1 cellular context compared by ENCODE assay signal in the genomic region with DNA sequence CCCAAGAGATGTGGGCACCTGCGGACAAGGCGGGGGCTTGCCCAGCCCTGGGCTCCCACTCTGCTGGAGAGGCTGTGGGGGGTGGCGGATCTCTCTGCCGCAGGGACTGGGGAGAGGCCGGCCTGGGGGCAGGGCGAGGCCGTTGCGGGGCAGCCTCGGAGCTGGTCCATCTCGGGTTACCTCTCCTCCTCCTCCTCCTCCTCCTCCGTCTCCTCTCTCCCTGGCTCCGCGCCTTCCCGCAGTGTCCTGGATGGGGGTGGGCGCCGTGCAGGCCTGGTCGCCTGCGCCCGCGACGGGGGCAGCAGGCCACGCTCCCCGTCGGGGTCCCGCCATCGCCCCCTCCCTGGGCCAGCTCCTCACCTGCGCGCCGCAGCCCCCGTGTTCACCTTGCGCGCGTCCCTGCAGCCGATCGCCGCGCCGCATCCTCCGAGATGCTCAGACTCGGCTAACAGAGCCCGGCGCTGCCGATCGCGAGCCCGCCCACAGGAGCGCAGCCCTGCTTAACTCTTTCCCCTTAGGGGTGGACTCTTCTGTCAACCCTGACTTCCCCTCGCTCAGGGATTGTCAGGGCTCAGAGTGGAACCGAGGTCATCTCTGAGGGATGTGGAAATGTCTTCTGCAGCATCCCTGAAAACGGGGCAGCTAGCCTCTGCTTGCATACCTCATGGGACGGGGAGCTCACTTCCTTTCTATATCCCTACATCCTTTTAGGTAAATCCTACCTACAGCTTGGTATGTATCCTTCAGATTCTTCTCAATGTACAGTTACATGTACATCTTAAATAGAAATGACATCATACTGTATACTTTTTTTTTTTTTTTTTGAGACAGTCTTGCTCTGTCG.
TF ChIP-seq lines count a peak whose summit lies in the region.

A gene (minus strand): TSS at position 447 of the 844 bp plus-strand sequence. CDS start 2,293 bp downstream, outside the sequence.

TF ChIP-seq in WTC11, 78 proteins besides CTCF, POLR2A, EP300 and RAD21 (continued from another document):
- TF ChIP-seq, protein P1, sequence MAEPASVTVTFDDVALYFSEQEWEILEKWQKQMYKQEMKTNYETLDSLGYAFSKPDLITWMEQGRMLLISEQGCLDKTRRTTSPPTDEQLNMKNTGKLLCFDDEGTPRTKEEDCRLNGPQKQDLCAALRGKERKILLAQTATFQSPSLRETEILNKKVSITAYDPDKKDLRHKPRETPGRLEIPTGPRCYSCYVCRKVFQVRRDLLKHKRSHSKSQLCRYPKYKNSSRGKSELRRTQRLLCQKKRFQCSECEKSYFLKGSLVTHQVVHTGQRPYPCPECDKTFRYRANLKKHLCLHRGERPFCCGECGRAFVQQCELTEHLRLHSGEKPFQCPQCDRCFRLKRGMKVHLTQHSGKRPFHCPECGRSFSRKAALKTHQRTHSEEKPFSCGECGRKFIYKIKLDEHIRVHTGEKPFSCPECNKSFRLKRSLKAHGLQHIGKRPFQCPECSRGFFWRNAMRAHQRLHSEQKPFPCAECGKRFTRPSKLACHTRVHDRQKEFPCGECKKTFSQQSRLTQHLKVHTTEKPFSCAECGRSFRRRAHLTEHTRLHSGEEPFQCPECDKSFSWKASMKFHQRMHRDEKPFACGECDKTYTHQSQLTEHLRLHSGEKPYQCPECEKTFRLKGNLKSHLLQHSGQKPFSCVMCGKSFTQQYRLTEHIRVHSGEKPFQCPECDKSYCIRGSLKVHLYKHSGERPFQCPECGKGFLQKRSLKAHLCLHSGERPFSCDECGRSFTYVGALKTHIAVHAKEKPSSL (CRISPR knock-in tag; conservative IDR thresholded peaks at IDR 0.05) = no peak
- TF ChIP-seq, protein P2, sequence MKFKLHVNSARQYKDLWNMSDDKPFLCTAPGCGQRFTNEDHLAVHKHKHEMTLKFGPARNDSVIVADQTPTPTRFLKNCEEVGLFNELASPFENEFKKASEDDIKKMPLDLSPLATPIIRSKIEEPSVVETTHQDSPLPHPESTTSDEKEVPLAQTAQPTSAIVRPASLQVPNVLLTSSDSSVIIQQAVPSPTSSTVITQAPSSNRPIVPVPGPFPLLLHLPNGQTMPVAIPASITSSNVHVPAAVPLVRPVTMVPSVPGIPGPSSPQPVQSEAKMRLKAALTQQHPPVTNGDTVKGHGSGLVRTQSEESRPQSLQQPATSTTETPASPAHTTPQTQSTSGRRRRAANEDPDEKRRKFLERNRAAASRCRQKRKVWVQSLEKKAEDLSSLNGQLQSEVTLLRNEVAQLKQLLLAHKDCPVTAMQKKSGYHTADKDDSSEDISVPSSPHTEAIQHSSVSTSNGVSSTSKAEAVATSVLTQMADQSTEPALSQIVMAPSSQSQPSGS (CRISPR knock-in tag; IDR thresholded peaks at IDR 0.05; ENCODE audit: borderline replicate concordance, low read depth) = no peak
- peak; percentile 65; the same call in 1 of the 2 replicates for TF ChIP-seq SMAD4 (CRISPR knock-in tag; IDR thresholded peaks at IDR 0.05)
- TF ChIP-seq, protein P3, sequence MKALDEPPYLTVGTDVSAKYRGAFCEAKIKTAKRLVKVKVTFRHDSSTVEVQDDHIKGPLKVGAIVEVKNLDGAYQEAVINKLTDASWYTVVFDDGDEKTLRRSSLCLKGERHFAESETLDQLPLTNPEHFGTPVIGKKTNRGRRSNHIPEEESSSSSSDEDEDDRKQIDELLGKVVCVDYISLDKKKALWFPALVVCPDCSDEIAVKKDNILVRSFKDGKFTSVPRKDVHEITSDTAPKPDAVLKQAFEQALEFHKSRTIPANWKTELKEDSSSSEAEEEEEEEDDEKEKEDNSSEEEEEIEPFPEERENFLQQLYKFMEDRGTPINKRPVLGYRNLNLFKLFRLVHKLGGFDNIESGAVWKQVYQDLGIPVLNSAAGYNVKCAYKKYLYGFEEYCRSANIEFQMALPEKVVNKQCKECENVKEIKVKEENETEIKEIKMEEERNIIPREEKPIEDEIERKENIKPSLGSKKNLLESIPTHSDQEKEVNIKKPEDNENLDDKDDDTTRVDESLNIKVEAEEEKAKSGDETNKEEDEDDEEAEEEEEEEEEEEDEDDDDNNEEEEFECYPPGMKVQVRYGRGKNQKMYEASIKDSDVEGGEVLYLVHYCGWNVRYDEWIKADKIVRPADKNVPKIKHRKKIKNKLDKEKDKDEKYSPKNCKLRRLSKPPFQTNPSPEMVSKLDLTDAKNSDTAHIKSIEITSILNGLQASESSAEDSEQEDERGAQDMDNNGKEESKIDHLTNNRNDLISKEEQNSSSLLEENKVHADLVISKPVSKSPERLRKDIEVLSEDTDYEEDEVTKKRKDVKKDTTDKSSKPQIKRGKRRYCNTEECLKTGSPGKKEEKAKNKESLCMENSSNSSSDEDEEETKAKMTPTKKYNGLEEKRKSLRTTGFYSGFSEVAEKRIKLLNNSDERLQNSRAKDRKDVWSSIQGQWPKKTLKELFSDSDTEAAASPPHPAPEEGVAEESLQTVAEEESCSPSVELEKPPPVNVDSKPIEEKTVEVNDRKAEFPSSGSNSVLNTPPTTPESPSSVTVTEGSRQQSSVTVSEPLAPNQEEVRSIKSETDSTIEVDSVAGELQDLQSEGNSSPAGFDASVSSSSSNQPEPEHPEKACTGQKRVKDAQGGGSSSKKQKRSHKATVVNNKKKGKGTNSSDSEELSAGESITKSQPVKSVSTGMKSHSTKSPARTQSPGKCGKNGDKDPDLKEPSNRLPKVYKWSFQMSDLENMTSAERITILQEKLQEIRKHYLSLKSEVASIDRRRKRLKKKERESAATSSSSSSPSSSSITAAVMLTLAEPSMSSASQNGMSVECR (CRISPR knock-in tag; IDR thresholded peaks at IDR 0.05; ENCODE audit: borderline replicate concordance) = peak; percentile 75; the same call in 1 of the 2 replicates
- no peak for TF ChIP-seq NFATC4 (CRISPR knock-in tag; IDR thresholded peaks at IDR 0.05)
- TF ChIP-seq, protein P4, sequence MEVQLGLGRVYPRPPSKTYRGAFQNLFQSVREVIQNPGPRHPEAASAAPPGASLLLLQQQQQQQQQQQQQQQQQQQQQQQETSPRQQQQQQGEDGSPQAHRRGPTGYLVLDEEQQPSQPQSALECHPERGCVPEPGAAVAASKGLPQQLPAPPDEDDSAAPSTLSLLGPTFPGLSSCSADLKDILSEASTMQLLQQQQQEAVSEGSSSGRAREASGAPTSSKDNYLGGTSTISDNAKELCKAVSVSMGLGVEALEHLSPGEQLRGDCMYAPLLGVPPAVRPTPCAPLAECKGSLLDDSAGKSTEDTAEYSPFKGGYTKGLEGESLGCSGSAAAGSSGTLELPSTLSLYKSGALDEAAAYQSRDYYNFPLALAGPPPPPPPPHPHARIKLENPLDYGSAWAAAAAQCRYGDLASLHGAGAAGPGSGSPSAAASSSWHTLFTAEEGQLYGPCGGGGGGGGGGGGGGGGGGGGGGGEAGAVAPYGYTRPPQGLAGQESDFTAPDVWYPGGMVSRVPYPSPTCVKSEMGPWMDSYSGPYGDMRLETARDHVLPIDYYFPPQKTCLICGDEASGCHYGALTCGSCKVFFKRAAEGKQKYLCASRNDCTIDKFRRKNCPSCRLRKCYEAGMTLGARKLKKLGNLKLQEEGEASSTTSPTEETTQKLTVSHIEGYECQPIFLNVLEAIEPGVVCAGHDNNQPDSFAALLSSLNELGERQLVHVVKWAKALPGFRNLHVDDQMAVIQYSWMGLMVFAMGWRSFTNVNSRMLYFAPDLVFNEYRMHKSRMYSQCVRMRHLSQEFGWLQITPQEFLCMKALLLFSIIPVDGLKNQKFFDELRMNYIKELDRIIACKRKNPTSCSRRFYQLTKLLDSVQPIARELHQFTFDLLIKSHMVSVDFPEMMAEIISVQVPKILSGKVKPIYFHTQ (CRISPR knock-in tag; IDR thresholded peaks at IDR 0.05) = no peak
- TF ChIP-seq ZNF121 (CRISPR knock-in tag; IDR thresholded peaks at IDR 0.05) = peak; percentile 55; the same call in 1 of the 2 replicates
- TF ChIP-seq KAT7 (CRISPR knock-in tag; IDR thresholded peaks at IDR 0.05; ENCODE audit: borderline replicate concordance) = 0 out of 2 replicates have a peak, but pooled peaks have one; percentile 66
- TF ChIP-seq ZNF423 (CRISPR knock-in tag; IDR thresholded peaks at IDR 0.05) = 0 out of 2 replicates have a peak, but pooled peaks have one; percentile 7
- TF ChIP-seq, protein P5, sequence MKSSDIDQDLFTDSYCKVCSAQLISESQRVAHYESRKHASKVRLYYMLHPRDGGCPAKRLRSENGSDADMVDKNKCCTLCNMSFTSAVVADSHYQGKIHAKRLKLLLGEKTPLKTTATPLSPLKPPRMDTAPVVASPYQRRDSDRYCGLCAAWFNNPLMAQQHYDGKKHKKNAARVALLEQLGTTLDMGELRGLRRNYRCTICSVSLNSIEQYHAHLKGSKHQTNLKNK (CRISPR knock-in tag; IDR thresholded peaks at IDR 0.05) = no peak
- 0 out of 2 replicates have a peak, but pooled peaks have one; percentile 0 for TF ChIP-seq ZNF416 (CRISPR knock-in tag; IDR thresholded peaks at IDR 0.05)
- TF ChIP-seq NFE2L1 (CRISPR knock-in tag; IDR thresholded peaks at IDR 0.05) = peak; percentile 66; the same call in 1 of the 2 replicates
